In the genomic region with DNA sequence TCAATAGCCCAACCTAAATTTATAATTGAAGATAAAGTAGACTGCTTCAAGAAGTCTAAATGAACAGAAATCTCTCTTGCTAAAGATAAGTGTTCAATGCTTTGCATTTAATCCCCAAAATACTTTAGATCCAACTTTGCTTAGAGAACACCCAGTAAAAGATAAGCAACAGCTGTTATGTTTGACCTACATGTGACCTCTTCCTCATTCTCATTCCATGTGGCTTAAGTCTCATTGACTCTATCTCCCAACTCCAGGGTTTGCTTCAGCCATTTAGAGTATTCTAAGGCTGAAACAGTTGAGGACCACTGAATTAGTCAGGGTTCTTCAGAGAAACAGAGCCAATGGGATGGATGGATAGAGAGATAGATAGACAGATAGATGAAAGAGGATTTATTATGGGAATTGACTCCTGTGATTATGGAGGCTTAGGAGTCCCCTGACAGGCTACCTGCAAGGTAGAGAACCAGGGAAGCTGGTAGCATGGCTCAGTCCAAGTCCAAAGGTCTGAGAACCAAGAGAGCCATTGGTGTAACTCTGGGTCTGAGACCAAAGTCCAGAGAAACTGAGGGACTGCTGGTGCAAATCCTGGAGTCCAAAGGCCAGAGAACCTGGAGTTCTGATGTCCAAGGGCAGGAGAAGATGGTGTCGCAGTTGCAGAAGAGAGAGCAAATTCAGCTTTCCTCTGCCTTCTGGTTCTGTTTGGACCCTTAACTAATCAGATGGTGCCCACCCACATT, we compare ENCODE assay signal across 22 cellular contexts. TPM values are rescaled to one million over a fixed set of nuclear protein-coding genes. Genes with fewer than 3 reads are reported as not detected.
"Had no signal": no experiment of that assay in that cellular context is flagged by ENCODE, and none has a peak within 500 bp of the region (broad histone marks: within the 10 kb centered on the region; RNA-seq: fewer than 3 reads in every experiment).

No MANE protein-coding gene starts in this region.

- H3K36me3 ChIP-seq: breast epithelium, esophagus squamous epithelium, heart right ventricle, left ventricle myocardium inferior, neural progenitor cell, tibial nerve, vagina had no signal

- H3K9me3 ChIP-seq: breast epithelium, esophagus squamous epithelium, vagina had no signal

- ATAC-seq: activated naive CD4-positive, alpha-beta T cell treated with anti-CD3 and anti-CD28 coated beads, Interleukin-2, amount 50 U/mL, for 72 hours; heart right ventricle; stimulated activated memory B cell treated with anti-CD40 and anti-IgM and Interleukin-4, amounts not matched to agents 10 μg/mL and 1 μg/mL and 100 μg/mL, for 72 hours; T-helper 17 cell had no signal

- H3K4me2 ChIP-seq: neural progenitor cell had no signal

- FAIRE-seq: endometrium, keratinocyte had no signal

- H3K9ac ChIP-seq: neural progenitor cell, parathyroid adenoma had no signal

- DNase-seq: activated B cell treated with CpG ODN at 0.5 μM for 24 hours; activated CD4-positive, alpha-beta T cell treated with anti-CD3 and anti-CD28 coated beads, Interleukin-2, amount 10 ng/mL, durations not matched to agents 7 days and 5 days; activated effector memory CD4-positive, alpha-beta T cell treated with Interleukin-2 at 50 U/mL for 16 hours; activated T-cell treated with anti-CD3 and anti-CD28 coated beads, Interleukin-2, amount 50 U/mL, for 1 hour; esophagus squamous epithelium; foreskin melanocyte; heart right ventricle; left ventricle myocardium inferior; mesenchymal stem cell; T-helper 17 cell had no signal

- H3K27me3 ChIP-seq: breast epithelium, esophagus squamous epithelium, heart right ventricle, neural progenitor cell, tibial nerve, vagina had no signal

- H2AFZ ChIP-seq: neural progenitor cell, parathyroid adenoma had no signal

- H3K27ac ChIP-seq: breast epithelium, esophagus squamous epithelium, heart right ventricle, left ventricle myocardium inferior, neural progenitor cell, parathyroid adenoma, tibial nerve, vagina had no signal

- H3K4me3 ChIP-seq: breast epithelium, esophagus squamous epithelium, heart right ventricle, left ventricle myocardium inferior, neural progenitor cell, tibial nerve, vagina had no signal

- H3K79me2 ChIP-seq: parathyroid adenoma had no signal

- H3K4me1 ChIP-seq: breast epithelium, esophagus squamous epithelium, neural progenitor cell, parathyroid adenoma, tibial nerve, vagina had no signal

RNA-seq across cellular contexts. Expression of a gene that starts 32.1 kb away (rescaled TPM):
- total RNA-seq: activated B cell treated with CpG ODN at 0.5 μM for 24 hours; activated CD4-positive, alpha-beta T cell treated with anti-CD3 and anti-CD28 coated beads, Interleukin-2, amount 10 ng/mL, durations not matched to agents 7 days and 5 days; activated naive CD4-positive, alpha-beta T cell treated with anti-CD3 and anti-CD28 coated beads, Interleukin-2, amount 50 U/mL, for 72 hours; breast epithelium; esophagus squamous epithelium; heart right ventricle; left ventricle myocardium inferior; renal cortical epithelial cell; skeletal muscle tissue; T-helper 17 cell; tibial nerve; vagina had no signal
- polyA plus RNA-seq: heart right ventricle, keratinocyte had no signal

RNA-seq across cellular contexts. Expression of a gene that starts 37.4 kb away (rescaled TPM):
- total RNA-seq: activated B cell treated with CpG ODN at 0.5 μM for 24 hours; activated CD4-positive, alpha-beta T cell treated with anti-CD3 and anti-CD28 coated beads, Interleukin-2, amount 10 ng/mL, durations not matched to agents 7 days and 5 days; activated naive CD4-positive, alpha-beta T cell treated with anti-CD3 and anti-CD28 coated beads, Interleukin-2, amount 50 U/mL, for 72 hours; breast epithelium; cerebellum; esophagus squamous epithelium; heart right ventricle; left ventricle myocardium inferior; renal cortical epithelial cell; skeletal muscle tissue; T-helper 17 cell; tibial nerve; vagina had no signal
- polyA plus RNA-seq: heart right ventricle, keratinocyte had no signal

RNA-seq across cellular contexts. Expression of a gene that starts 53.7 kb away (rescaled TPM):
- total RNA-seq: activated B cell treated with CpG ODN at 0.5 μM for 24 hours; activated CD4-positive, alpha-beta T cell treated with anti-CD3 and anti-CD28 coated beads, Interleukin-2, amount 10 ng/mL, durations not matched to agents 7 days and 5 days; activated naive CD4-positive, alpha-beta T cell treated with anti-CD3 and anti-CD28 coated beads, Interleukin-2, amount 50 U/mL, for 72 hours; breast epithelium; cerebellum; esophagus squamous epithelium; heart right ventricle; left ventricle myocardium inferior; renal cortical epithelial cell; skeletal muscle tissue; T-helper 17 cell; tibial nerve; vagina had no signal
- polyA plus RNA-seq: heart right ventricle, keratinocyte had no signal
